Comparison of ENCODE assay signal across 32 cellular contexts in the genomic region with DNA sequence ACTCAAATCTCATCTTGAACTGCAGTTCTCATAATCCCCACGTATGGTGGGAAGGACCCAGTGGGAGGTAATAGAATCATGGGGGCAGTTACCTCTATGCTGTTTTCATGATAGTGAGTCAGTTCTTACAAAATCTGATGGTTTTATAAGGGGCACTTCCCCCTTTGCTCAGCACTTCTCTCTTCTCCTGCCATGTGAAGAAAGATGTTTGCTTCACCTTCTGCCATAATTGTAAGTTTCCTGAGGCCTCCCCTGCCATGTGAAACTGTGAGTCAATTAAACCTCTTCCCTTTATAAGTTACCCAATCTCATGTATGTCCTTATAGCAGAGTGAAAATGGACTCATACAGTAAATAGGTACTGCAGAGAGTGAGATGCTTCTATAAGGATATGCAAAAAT.
"Had no signal": no experiment of that assay in that cellular context is flagged by ENCODE, and none has a peak within 500 bp of the region (broad histone marks: within the 10 kb centered on the region; RNA-seq: fewer than 3 reads in every experiment).

No MANE protein-coding gene starts in this region.

- H3K36me3 Mint-ChIP-seq: activated naive CD8-positive, alpha-beta T cell treated with anti-CD3 and anti-CD28 coated beads for 36 hours; brain; naive thymus-derived CD8-positive, alpha-beta T cell; stimulated activated effector memory CD8-positive, alpha-beta T cell treated with anti-CD3 and anti-CD28 coated beads, Interleukin-12 subunit alpha, Interleukin-12 subunit beta, amount 100 ng/mL, for 72 hours had no signal

- H3K36me3 ChIP-seq: adrenal gland, cardiac muscle cell, colonic mucosa, left lung, lower lobe of right lung, pancreas, prostate gland had no signal

- H3K4me1 ChIP-seq: adrenal gland, colonic mucosa, left lung, lower lobe of right lung, pancreas, prostate gland had no signal

- H3K4me3 Mint-ChIP-seq: activated naive CD4-positive, alpha-beta T cell treated with anti-CD3 and anti-CD28 coated beads for 36 hours; activated naive CD8-positive, alpha-beta T cell treated with anti-CD3 and anti-CD28 coated beads for 36 hours; activated T-helper 1 cell treated with anti-CD3 and anti-CD28 coated beads, Interleukin-12 subunit alpha, Interleukin-12 subunit beta, Interleukin-2, Interleukin-4 antibody, amounts not matched to agents 30 ng/mL and 10 ng/mL and 1 ng/mL, durations not matched to agents 14 hours and 24 hours and 36 hours; brain; naive thymus-derived CD8-positive, alpha-beta T cell; neural crest cell; stimulated activated effector memory CD8-positive, alpha-beta T cell treated with anti-CD3 and anti-CD28 coated beads, Interleukin-12 subunit alpha, Interleukin-12 subunit beta, amount 100 ng/mL, for 72 hours; stimulated activated naive CD8-positive, alpha-beta T cell treated with anti-CD3 and anti-CD28 coated beads, Interleukin-15, Interleukin-2, amounts not matched to agents 100 ng/mL and 50 ng/mL, for 24 hours had no signal

- H3K27ac ChIP-seq: adrenal gland, cardiac muscle cell, colonic mucosa, left lung, lower lobe of right lung, pancreas, prostate gland, skin epidermis had no signal

- H3K4me3 ChIP-seq: adrenal gland, cardiac muscle cell, colonic mucosa, left lung, lower lobe of right lung, pancreas, prostate gland, skin epidermis had no signal

- H3K27me3 Mint-ChIP-seq: activated naive CD8-positive, alpha-beta T cell treated with anti-CD3 and anti-CD28 coated beads for 36 hours; naive thymus-derived CD8-positive, alpha-beta T cell; stimulated activated naive CD8-positive, alpha-beta T cell treated with anti-CD3 and anti-CD28 coated beads, Interleukin-15, Interleukin-2, amounts not matched to agents 100 ng/mL and 50 ng/mL, for 24 hours had no signal

- DNase-seq: activated CD4-positive, alpha-beta T cell treated with anti-CD3 and anti-CD28 coated beads for 48 hours; activated CD4-positive, alpha-beta T cell treated with anti-CD3 and anti-CD28 coated beads, Interleukin-2, amount 50 U/mL, for 48 hours; activated CD4-positive, CD25-positive, alpha-beta regulatory T cell; activated CD8-positive, alpha-beta memory T cell treated with anti-CD3 and anti-CD28 coated beads for 24 hours; activated effector memory CD4-positive, alpha-beta T cell treated with anti-CD3 and anti-CD28 coated beads, Interleukin-2, amount 50 U/mL, for 16 hours; activated naive CD4-positive, alpha-beta T cell treated with anti-CD3 and anti-CD28 coated beads for 36 hours; activated naive CD8-positive, alpha-beta T cell treated with anti-CD3 and anti-CD28 coated beads for 36 hours; activated T-cell treated with anti-CD3 and anti-CD28 coated beads, Interleukin-2, amount 50 U/mL, for 1 hour; adrenal gland; aorta; cerebellar nuclear complex; colonic mucosa; effector memory CD4-positive, alpha-beta T cell; kidney glomerular epithelial cell; left lung; lower lobe of right lung; mesenchymal stem cell; naive thymus-derived CD8-positive, alpha-beta T cell; nucleus accumbens; pancreas; retina; stimulated activated CD4-positive, alpha-beta T cell treated with anti-CD3 and anti-CD28 coated beads, Interleukin-12 subunit alpha, Interleukin-12 subunit beta, amount 100 ng/mL, for 4 hours; stimulated activated CD4-positive, alpha-beta T cell treated with anti-CD3 and anti-CD28 coated beads, Interleukin-4, amount 100 ng/mL, for 24 hours; substantia nigra had no signal

- H3K4me1 Mint-ChIP-seq: activated naive CD8-positive, alpha-beta T cell treated with anti-CD3 and anti-CD28 coated beads for 36 hours; brain; naive thymus-derived CD8-positive, alpha-beta T cell; neural crest cell; stimulated activated effector memory CD8-positive, alpha-beta T cell treated with anti-CD3 and anti-CD28 coated beads, Interleukin-12 subunit alpha, Interleukin-12 subunit beta, amount 100 ng/mL, for 72 hours had no signal

- ATAC-seq: left lung; lower lobe of right lung; naive thymus-derived CD8-positive, alpha-beta T cell; pancreas; stimulated activated effector memory CD8-positive, alpha-beta T cell treated with anti-CD3 and anti-CD28 coated beads, Interleukin-12 subunit alpha, Interleukin-12 subunit beta, amount 100 ng/mL, for 72 hours had no signal

- H3K9me3 Mint-ChIP-seq: activated naive CD4-positive, alpha-beta T cell treated with anti-CD3 and anti-CD28 coated beads for 36 hours; activated T-helper 1 cell treated with anti-CD3 and anti-CD28 coated beads, Interleukin-12 subunit alpha, Interleukin-12 subunit beta, Interleukin-2, Interleukin-4 antibody, amounts not matched to agents 30 ng/mL and 10 ng/mL and 1 ng/mL, durations not matched to agents 14 hours and 24 hours and 36 hours; stimulated activated naive CD8-positive, alpha-beta T cell treated with anti-CD3 and anti-CD28 coated beads, Interleukin-15, Interleukin-2, amounts not matched to agents 100 ng/mL and 50 ng/mL, for 24 hours had no signal

- H3K27ac Mint-ChIP-seq: activated naive CD4-positive, alpha-beta T cell treated with anti-CD3 and anti-CD28 coated beads for 36 hours; activated naive CD8-positive, alpha-beta T cell treated with anti-CD3 and anti-CD28 coated beads for 36 hours; activated T-helper 1 cell treated with anti-CD3 and anti-CD28 coated beads, Interleukin-12 subunit alpha, Interleukin-12 subunit beta, Interleukin-2, Interleukin-4 antibody, amounts not matched to agents 30 ng/mL and 10 ng/mL and 1 ng/mL, durations not matched to agents 14 hours and 24 hours and 36 hours; brain; naive thymus-derived CD8-positive, alpha-beta T cell; stimulated activated effector memory CD8-positive, alpha-beta T cell treated with anti-CD3 and anti-CD28 coated beads, Interleukin-12 subunit alpha, Interleukin-12 subunit beta, amount 100 ng/mL, for 72 hours; stimulated activated naive CD8-positive, alpha-beta T cell treated with anti-CD3 and anti-CD28 coated beads, Interleukin-15, Interleukin-2, amounts not matched to agents 100 ng/mL and 50 ng/mL, for 24 hours had no signal

- H3K9me3 ChIP-seq: adrenal gland, colonic mucosa, left lung, lower lobe of right lung, pancreas, prostate gland had no signal

- H3K27me3 ChIP-seq: adrenal gland, cardiac muscle cell, colonic mucosa, left lung, pancreas had no signal
